ENCODE assay signal across 12 cellular contexts in the genomic region with DNA sequence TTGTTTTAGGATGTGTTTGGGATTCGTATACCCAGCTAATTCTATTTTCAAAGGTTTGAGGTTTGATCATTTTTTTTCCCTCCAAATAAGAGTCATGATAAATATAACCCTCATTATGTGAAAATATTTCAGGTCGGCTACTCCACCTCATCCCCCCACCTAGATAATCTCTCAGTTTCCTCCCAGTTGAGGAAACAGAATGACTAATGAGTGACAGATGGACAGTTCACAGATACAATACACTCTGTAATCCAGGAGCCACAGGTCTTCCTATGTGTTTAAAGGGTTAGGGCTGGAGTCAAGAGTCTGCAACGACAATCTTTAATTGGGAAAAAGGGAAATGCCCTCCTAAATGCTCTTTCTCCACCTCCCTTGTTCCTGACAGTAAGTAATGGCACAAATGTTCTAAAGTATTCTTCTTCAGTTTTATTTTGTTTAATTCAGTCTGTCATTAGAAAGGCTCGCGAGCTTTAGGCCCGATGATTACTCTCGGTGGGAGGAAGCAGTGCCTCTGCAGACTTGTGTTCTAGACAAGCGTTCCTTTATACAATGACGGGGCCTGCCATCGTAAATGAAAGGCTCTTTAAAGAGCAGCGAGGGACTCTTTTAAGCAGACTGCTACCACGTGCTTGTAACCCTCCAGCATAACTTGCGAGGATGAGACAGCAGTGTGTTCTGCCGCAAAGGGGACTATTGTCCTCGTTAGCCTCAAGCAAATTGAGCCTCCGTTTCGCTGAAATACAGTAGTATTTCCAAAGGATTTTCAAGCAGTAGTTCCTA.
DNase-seq lines count a peak whose midpoint lies in the region; FAIRE-seq and TF ChIP-seq lines count a peak whose summit lies in the region.
"Had no signal": no experiment of that assay in that cellular context is flagged by ENCODE, and none has a peak within 500 bp of the region (broad histone marks: within the 10 kb centered on the region; RNA-seq: fewer than 3 reads in every experiment).

No MANE protein-coding gene starts in this region.

- H3F3A ChIP-seq in GM23248 (ENCODE audit: insufficient read depth): no peaks in the 10 kb centered on the region

- peaks cover 4% of the 10 kb centered on the region for H3K27me3 Mint-ChIP-seq in endothelial cell (ENCODE audit: unreplicated experiment)

- peaks cover 4% of the 10 kb centered on the region for H3K36me3 Mint-ChIP-seq in endothelial cell (ENCODE audit: low read depth, unreplicated experiment)
- H3K36me3 Mint-ChIP-seq: activated naive CD8-positive, alpha-beta T cell treated with anti-CD3 and anti-CD28 coated beads, Interleukin-2, amount 10 ng/mL, durations not matched to agents 7 days and 5 days had no signal

- H3K27ac Mint-ChIP-seq in endothelial cell (ENCODE audit: unreplicated experiment): peak overlapping the region; percentile 99
- H3K27ac Mint-ChIP-seq: activated naive CD8-positive, alpha-beta T cell treated with anti-CD3 and anti-CD28 coated beads, Interleukin-2, amount 10 ng/mL, durations not matched to agents 7 days and 5 days had no signal

- H3K4me3 Mint-ChIP-seq in endothelial cell (ENCODE audit: unreplicated experiment): peak overlapping the region; percentile 34
- H3K4me3 Mint-ChIP-seq: activated naive CD8-positive, alpha-beta T cell treated with anti-CD3 and anti-CD28 coated beads, Interleukin-2, amount 10 ng/mL, durations not matched to agents 7 days and 5 days had no signal

- no peak overlapping the region for H2AFZ ChIP-seq in GM23248

- no peaks in the 10 kb centered on the region for H4K20me1 ChIP-seq in GM23248 (ENCODE audit: insufficient read depth)

- no peak overlapping the region for H3K9ac ChIP-seq in GM23248

- peaks cover 70% of the 10 kb centered on the region for H3K4me1 Mint-ChIP-seq in endothelial cell (ENCODE audit: unreplicated experiment)
- H3K4me1 Mint-ChIP-seq: activated naive CD8-positive, alpha-beta T cell treated with anti-CD3 and anti-CD28 coated beads, Interleukin-2, amount 10 ng/mL, durations not matched to agents 7 days and 5 days had no signal

- no peak overlapping the region for H3K4me2 ChIP-seq in GM23248 (ENCODE audit: unreplicated experiment)

- H3K4me1 ChIP-seq in GM23248 (ENCODE audit: insufficient read depth) (no peaks in the 10 kb centered on the region), esophagus squamous epithelium (peaks cover 0 to 15% (median 0%) of the 10 kb centered on the region in 3 donors)

- no peaks in the 10 kb centered on the region for H3K9me3 Mint-ChIP-seq in endothelial cell (ENCODE audit: unreplicated experiment)
- H3K9me3 Mint-ChIP-seq: activated naive CD8-positive, alpha-beta T cell treated with anti-CD3 and anti-CD28 coated beads, Interleukin-2, amount 10 ng/mL, durations not matched to agents 7 days and 5 days had no signal

- WGBS in GM23248 (ENCODE audit: low coverage in 1 of 2, low lambda C conversion rate in 2 of 2, missing lambda C conversion rate in 2 of 2), 2 experiments: 87% methylated on average over 17 of the region's 17 CpGs
- WGBS in esophagus squamous epithelium, 2 donors: 76 to 82% methylated on average over 17 of the region's 17 CpGs

- H3K27me3 ChIP-seq in GM23248 (replicated peaks; ENCODE audit: insufficient read depth): no peaks in the 10 kb centered on the region
- no peaks in the 10 kb centered on the region for H3K27me3 ChIP-seq in esophagus squamous epithelium

- no peaks in the 10 kb centered on the region for H3K9me3 ChIP-seq in GM23248 (ENCODE audit: low read depth)
- H3K9me3 ChIP-seq in esophagus squamous epithelium: no peaks in the 10 kb centered on the region

- DNase-seq in GM19239 (ENCODE audit: insufficient read length, low spot score): no peak
- peak; percentile 19 for DNase-seq in NCI-H2227 (lab: John Stamatoyannopoulos, UW; ENCODE audit: unreplicated experiment)
- no peak for DNase-seq in endothelial cell (ENCODE audit: low spot score)
- peak; percentile 74 for DNase-seq in pons (ENCODE audit: low spot score)
- no peak for DNase-seq in GM23248
- no peak for DNase-seq in esophagus squamous epithelium (lab: John Stamatoyannopoulos, UW)
- no peak for DNase-seq in SK-N-DZ (ENCODE audit: low spot score)
- DNase-seq in superior temporal gyrus (ENCODE audit: extremely low spot score): no peak
- DNase-seq: activated naive CD8-positive, alpha-beta T cell treated with anti-CD3 and anti-CD28 coated beads, Interleukin-2, amount 10 ng/mL, durations not matched to agents 7 days and 5 days; effector CD4-positive, alpha-beta T cell; T-helper 2 cell had no signal

- TF ChIP-seq POLR2A in esophagus squamous epithelium (IDR thresholded peaks at IDR 0.05): no peak

- H3K27ac ChIP-seq in GM23248 (no peak overlapping the region), esophagus squamous epithelium (peak overlapping the region in 2 of 4 donors; percentile 51 to 56)

- in situ Hi-C loops in GM23248 (cut with MboI): no loop called here

- H3K9me2 ChIP-seq in GM23248 (ENCODE audit: insufficient read depth): no peaks in the 10 kb centered on the region

- TF ChIP-seq CTCF in endothelial cell (IDR thresholded peaks at IDR 0.05; ENCODE audit: unreplicated experiment): no peak
- TF ChIP-seq CTCF in esophagus squamous epithelium (IDR thresholded peaks at IDR 0.05): no peak

- no peaks in the 10 kb centered on the region for H3K36me3 ChIP-seq in GM23248 (ENCODE audit: low read depth)
- no peaks in the 10 kb centered on the region for H3K36me3 ChIP-seq in esophagus squamous epithelium

- H3K4me3 ChIP-seq in GM23248: no peak overlapping the region
- no peak overlapping the region for H3K4me3 ChIP-seq in esophagus squamous epithelium
- H3K4me3 ChIP-seq: skin epidermis had no signal

- intact Hi-C loops in esophagus squamous epithelium (cut with DNase I): no loop called here

- FAIRE-seq in GM19239 (lab: Jason Lieb, UNC): peak; percentile 75

- H3K79me2 ChIP-seq in GM23248 (ENCODE audit: insufficient read depth): no peaks in the 10 kb centered on the region

Comparison
In these comparisons a context has a peak if more than half of its experiments do, and no peak if none do; other contexts are left out.
1. DNase-seq: peak in NCI-H2227 (single experiment) and pons (single experiment); none in GM19239 (single experiment), endothelial cell (single experiment), GM23248 (single experiment), esophagus squamous epithelium (single experiment), SK-N-DZ (single experiment) and superior temporal gyrus (single experiment).